Comparison of ENCODE assay signal across 8 cellular contexts in the genomic region with DNA sequence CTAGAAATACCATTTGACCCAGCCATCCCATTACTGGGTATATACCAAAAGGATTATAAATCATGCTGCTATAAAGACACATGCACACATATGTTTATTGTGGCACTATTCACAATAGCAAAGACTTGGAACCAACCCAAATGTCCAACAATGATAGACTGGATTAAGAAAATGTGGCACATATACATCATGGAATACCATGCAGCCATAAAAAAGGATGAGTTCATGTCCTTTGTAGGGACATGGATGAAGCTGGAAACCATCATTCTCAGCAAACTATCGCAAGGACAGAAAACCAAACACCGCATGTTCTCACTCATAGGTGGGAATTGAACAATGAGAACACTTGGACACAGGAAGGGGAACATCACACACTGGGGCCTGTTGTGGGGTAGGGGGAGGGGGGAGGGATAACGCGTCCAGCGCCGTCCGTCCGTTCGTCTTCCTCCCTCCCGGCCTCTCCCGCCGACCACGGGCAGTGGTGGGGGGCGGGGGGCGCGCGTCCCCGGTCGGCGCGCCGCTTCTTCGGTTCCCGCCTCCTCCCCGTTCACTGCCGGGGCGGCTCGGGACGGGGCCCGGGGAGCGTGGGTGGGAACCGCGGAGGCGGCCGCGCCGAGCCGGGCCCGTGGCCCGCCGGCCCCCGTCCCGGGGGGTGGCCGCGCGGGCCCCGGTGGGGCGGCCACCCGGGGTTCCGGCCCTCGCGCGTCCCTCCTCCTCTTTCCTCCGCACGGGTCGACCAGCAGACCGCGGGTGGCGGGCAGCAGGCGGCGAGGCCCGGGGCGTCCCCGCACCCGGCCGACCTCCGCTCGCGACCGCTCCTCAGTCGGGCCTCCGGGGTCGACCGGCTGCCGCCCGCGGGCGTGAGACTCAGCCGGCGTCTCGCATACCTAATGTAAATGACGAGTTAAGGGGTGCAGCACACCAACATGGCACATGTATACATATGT. TPM values are rescaled to one million over a fixed set of nuclear protein-coding genes. Genes with fewer than 3 reads are reported as not detected.
DNase-seq lines count a peak whose midpoint lies in the region; ATAC-seq, FAIRE-seq and TF ChIP-seq lines count a peak whose summit lies in the region.
"Not testable (repeated sequence)": the region's sequence is repeated elsewhere in the genome, so short reads cannot be mapped to it uniquely, and the experiment has no call there.

No MANE protein-coding gene starts in this region.

- H4K20me1 ChIP-seq in astrocyte (ENCODE audit: insufficient read depth, low read length): not testable (repeated sequence)

- ATAC-seq in HG03521 (IDR thresholded peaks at IDR 0.05; ENCODE audit: unreplicated experiment): peak; percentile 45
- ATAC-seq in activated B cell treated with CpG ODN at 0.5 μM for 24 hours (ENCODE audit: low read depth): peak; percentile 57
- ATAC-seq in esophagus mucosa: peak; percentile 26

- peaks cover 14% of the 10 kb centered on the region for H3K4me1 Mint-ChIP-seq in activated B cell treated with CpG ODN at 0.5 μM for 24 hours
- not testable (repeated sequence) for H3K4me1 Mint-ChIP-seq in astrocyte (ENCODE audit: low read depth, unreplicated experiment); progenitor cell of endocrine pancreas (ENCODE audit: low read depth)

- H3K36me3 Mint-ChIP-seq in activated B cell treated with CpG ODN at 0.5 μM for 24 hours (ENCODE audit: low read depth); astrocyte (ENCODE audit: low read depth, unreplicated experiment); progenitor cell of endocrine pancreas (ENCODE audit: insufficient read depth): not testable (repeated sequence)

- H3K4me1 ChIP-seq in astrocyte (ENCODE audit: insufficient read depth, low read length); kidney (ENCODE audit: control insufficient read depth in 1 of 2, insufficient read depth in 1 of 2, low read depth in 1 of 2, low read length in 2 of 2): not testable (repeated sequence)
- H3K4me1 ChIP-seq in tibial artery: peaks cover 0 to 85% (median 31%) of the 10 kb centered on the region in 4 donors

- H3K9ac ChIP-seq in astrocyte (ENCODE audit: low read length); kidney (ENCODE audit: low read length in 2 of 2): not testable (repeated sequence)

- intact Hi-C loops in activated B cell treated with CpG ODN at 0.5 μM for 24 hours (cut with micrococcal nuclease); kidney (cut with DNase I); tibial artery (cut with DNase I; ENCODE audit: low total_unique reads): not testable (repeated sequence)

- TF ChIP-seq CTCF in activated B cell treated with CpG ODN at 0.5 μM for 24 hours (IDR thresholded peaks at IDR 0.05); astrocyte (IDR thresholded peaks at IDR 0.05; ENCODE audit: insufficient read depth, low read depth, low read length); kidney (IDR thresholded peaks at IDR 0.05; ENCODE audit: borderline replicate concordance, extremely low read depth, insufficient read depth); progenitor cell of endocrine pancreas (IDR thresholded peaks at IDR 0.05; ENCODE audit: unreplicated experiment); tibial artery (IDR thresholded peaks at IDR 0.05): not testable (repeated sequence)

- not testable (repeated sequence) for H2AFZ ChIP-seq in astrocyte (ENCODE audit: low read depth, low read length)

- not testable (repeated sequence) for H3K27ac Mint-ChIP-seq in activated B cell treated with CpG ODN at 0.5 μM for 24 hours; astrocyte (ENCODE audit: unreplicated experiment); progenitor cell of endocrine pancreas

- CTCF ChIA-PET in activated B cell treated with CpG ODN at 0.5 μM for 24 hours (lab: Charles Lee): not testable (repeated sequence)

- not testable (repeated sequence) for H3K9me3 Mint-ChIP-seq in activated B cell treated with CpG ODN at 0.5 μM for 24 hours; astrocyte (ENCODE audit: unreplicated experiment); progenitor cell of endocrine pancreas (ENCODE audit: low read depth)

- not testable (repeated sequence) for H3K4me3 ChIP-seq in astrocyte (ENCODE audit: insufficient read depth, low read depth, low read length); kidney (ENCODE audit: low read length in 2 of 2)
- H3K4me3 ChIP-seq in tibial artery: peak overlapping the region; percentile 45 to 48

- not testable (repeated sequence) for H3K36me3 ChIP-seq in astrocyte (ENCODE audit: insufficient read depth, low read length); kidney (ENCODE audit: control insufficient read depth in 1 of 2, insufficient read depth in 2 of 2, low read length in 2 of 2); tibial artery

- not testable (repeated sequence) for H3K9me3 ChIP-seq in astrocyte (ENCODE audit: insufficient read depth, low read depth, low read length); kidney (ENCODE audit: control insufficient read depth in 1 of 2, low read length in 2 of 2); tibial artery

- not testable (repeated sequence) for H3K27me3 Mint-ChIP-seq in activated B cell treated with CpG ODN at 0.5 μM for 24 hours; astrocyte (ENCODE audit: low read depth, unreplicated experiment); progenitor cell of endocrine pancreas

- POLR2A ChIA-PET in activated B cell treated with CpG ODN at 0.5 μM for 24 hours (lab: Charles Lee): interaction anchor here (1.2 kb wide), 1 partner anchor 54 kb away, joined by 3 read pairs; no protein-coding TSS in a partner anchor

- not testable (repeated sequence) for H3K4me3 Mint-ChIP-seq in activated B cell treated with CpG ODN at 0.5 μM for 24 hours
- H3K4me3 Mint-ChIP-seq in astrocyte (ENCODE audit: unreplicated experiment) (peak overlapping the region; percentile 66), progenitor cell of endocrine pancreas (ENCODE audit: low read depth) (peak overlapping the region; percentile 59)

- peak overlapping the region; percentile 62 for H3K4me2 ChIP-seq in astrocyte (ENCODE audit: low read length)

- peak; percentile 100 for FAIRE-seq in astrocyte (lab: Jason Lieb, UNC)
- not testable (repeated sequence) for FAIRE-seq in kidney (lab: Jason Lieb, UNC)

- H3K27me3 ChIP-seq in astrocyte (ENCODE audit: insufficient read depth, low read length); tibial artery: not testable (repeated sequence)

- DNase-seq in Daoy (ENCODE audit: low read depth): peak; percentile 32
- peak; percentile 24 for DNase-seq in activated B cell treated with CpG ODN at 0.5 μM for 24 hours
- DNase-seq in astrocyte (ENCODE audit: low read depth); tibial artery: not testable (repeated sequence)
- DNase-seq in kidney: peak; percentile 84
- peak; percentile 37 for DNase-seq in progenitor cell of endocrine pancreas (ENCODE audit: low spot score, unreplicated experiment)

- not testable (repeated sequence) for H3K27ac ChIP-seq in astrocyte (ENCODE audit: low read depth, low read length); kidney (ENCODE audit: low read depth in 2 of 2, low read length in 2 of 2)
- H3K27ac ChIP-seq in tibial artery: peak overlapping the region; percentile 62 to 71

- H3K79me2 ChIP-seq in astrocyte (ENCODE audit: insufficient read depth, low read length): not testable (repeated sequence)

RNA-seq across cellular contexts. Expression of a gene that starts 54.7 kb away (rescaled TPM):
- 24.4 and 25.5 TPM in 2 replicates for total RNA-seq in Daoy (2014; rRNA removed; shearing (Covaris generic))
- total RNA-seq in activated B cell treated with CpG ODN at 0.5 μM for 24 hours (24.6 and 27.7 TPM in 2 replicates), astrocyte (18.0 and 23.5 TPM in 2 replicates), esophagus mucosa (55.0 TPM), kidney (99.9 TPM), progenitor cell of endocrine pancreas (36.9 and 45.9 TPM in 2 replicates)
- 21.1 TPM for polyA plus RNA-seq in kidney (ENCODE audit: insufficient read depth, low read depth, low replicate concordance)
